ENCODE assay signal across 8 cellular contexts in genomic region chr6:36129889-36130671, GRCh38. TPM values are rescaled to one million over a fixed set of nuclear protein-coding genes. Genes with fewer than 3 reads are reported as not detected.
A peak's percentile ranks its signal among the peaks of the same experiment; 100 is the strongest.
DNase-seq lines count a peak whose midpoint lies in the region; ATAC-seq and TF ChIP-seq lines count a peak whose summit lies in the region.

Gene MAPK13 (plus strand): TSS chr6:36130513. CDS start chr6:36130583, 70 bp downstream.

- WGBS in hepatocyte (ENCODE audit: low lambda C conversion rate, missing lambda C conversion rate), result 7% methylated on average over 43 of the region's 61 CpGs
- 1 to 2% methylated on average over 61 of the region's 61 CpGs for WGBS in sigmoid colon, 2 donors

- peak within 1 kb of the TSS; percentile 74 for H3K27ac Mint-ChIP-seq in Calu3 (ENCODE audit: unreplicated experiment)

- no peak for TF ChIP-seq EP300 in sigmoid colon (IDR thresholded peaks at IDR 0.05)

- H3K4me1 ChIP-seq in hepatocyte (ENCODE audit: insufficient read depth) (peaks cover 29% of the 10 kb centered on the region), sigmoid colon (peaks cover 0 to 18% (median 14%) of the 10 kb centered on the region in 4 donors)

- no peaks in the 10 kb centered on the region for H3K9me2 ChIP-seq in hepatocyte (replicated peaks; ENCODE audit: insufficient read depth)

- H3K4me3 Mint-ChIP-seq in Calu3 (ENCODE audit: low read depth, unreplicated experiment), result peak within 1 kb of the TSS; percentile 72

- H3K4me1 Mint-ChIP-seq in Calu3 (ENCODE audit: low read depth, unreplicated experiment), result peaks cover 41% of the 10 kb centered on the region

- H3K36me3 Mint-ChIP-seq in Calu3 (ENCODE audit: insufficient read depth, unreplicated experiment), result peaks cover 22% of the 10 kb centered on the region

- CTCF ChIA-PET in Calu3 (lab: Charles Lee), result interaction anchor here (0.6 to 1.8 kb wide), 4 partner anchors 9 to 384 kb away, joined by 4 to 6 read pairs (median 5); partner anchors contain the start of gene MAPK14

- TF ChIP-seq POLR2A in sigmoid colon (IDR thresholded peaks at IDR 0.05), result no peak

- H3K27me3 ChIP-seq in hepatocyte (no peaks in the 10 kb centered on the region), sigmoid colon (peaks cover 11 to 48% (median 27%) of the 10 kb centered on the region in 3 donors)

- DNase-seq in Calu3 (peak; percentile 74), NCI-H146 treated with DMSO at 0.1 percent for 48 hours (lab: John Stamatoyannopoulos, UW; ENCODE audit: unreplicated experiment) (peak; percentile 59), hepatocyte (ENCODE audit: low spot score) (peak; percentile 83), sigmoid colon (no peak)
- DNase-seq in activated effector memory CD4-positive, alpha-beta T cell treated with anti-CD3 and anti-CD28 coated beads, Interleukin-2, amount 50 U/mL, for 16 hours, result peak; percentile 75

- no peaks in the 10 kb centered on the region for H3K27me3 Mint-ChIP-seq in Calu3 (ENCODE audit: unreplicated experiment)

- H3K36me3 ChIP-seq in hepatocyte (replicated peaks; ENCODE audit: insufficient read depth, low read depth) (no peaks in the 10 kb centered on the region), sigmoid colon (no peaks in the 10 kb centered on the region)

- H2AFZ ChIP-seq in hepatocyte, result peak within 1 kb of the TSS; percentile 69

- H3K79me2 ChIP-seq in hepatocyte, result peaks cover 15% of the 10 kb centered on the region

- ATAC-seq in HG02588 (IDR thresholded peaks at IDR 0.05; ENCODE audit: unreplicated experiment) (no peak), HG02678 (IDR thresholded peaks at IDR 0.05; ENCODE audit: unreplicated experiment) (no peak), HG02973 (IDR thresholded peaks at IDR 0.05; ENCODE audit: unreplicated experiment) (no peak)

- peak within 1 kb of the TSS; percentile 84 for H3K4me2 ChIP-seq in hepatocyte

- TF ChIP-seq CTCF in Calu3 (IDR thresholded peaks at IDR 0.05; ENCODE audit: unreplicated experiment) (no peak), hepatocyte (IDR thresholded peaks at IDR 0.05; ENCODE audit: poor library complexity) (no peak), sigmoid colon (IDR thresholded peaks at IDR 0.05) (no peak)

- H3K27ac ChIP-seq in hepatocyte (peak within 1 kb of the TSS; percentile 100), sigmoid colon (peak within 1 kb of the TSS in 2 of 4 donors; percentile 41 to 42)

- H4K20me1 ChIP-seq in hepatocyte (ENCODE audit: insufficient read depth, poor library complexity, severe bottlenecking), result no peaks in the 10 kb centered on the region

- BruUV-seq in Calu3 (replicated peaks; lab: Mats Ljungman, UMichigan), result no TSS peak

- peak within 1 kb of the TSS; percentile 55 for H3K4me3 ChIP-seq in hepatocyte
- H3K4me3 ChIP-seq in sigmoid colon, result peak within 1 kb of the TSS; percentile 17 to 49 (median 42)

- H3K9me3 Mint-ChIP-seq in Calu3 (ENCODE audit: low read depth, unreplicated experiment), result no peaks in the 10 kb centered on the region

- intact Hi-C loops in Calu3 (cut with micrococcal nuclease; ENCODE audit: unreplicated experiment) (loop anchor here (2.0 kb wide), 1 partner anchor 67 kb away; the partner anchor contains the start of gene BRPF3), sigmoid colon (cut with DNase I) (no loop called here)

- H3K9me3 ChIP-seq in hepatocyte (ENCODE audit: low read depth) (no peaks in the 10 kb centered on the region), sigmoid colon (no peaks in the 10 kb centered on the region)

RNA-seq across cellular contexts. Expression of gene MAPK13, which starts in this region (rescaled TPM):
- total RNA-seq in Calu3 (2022), result 52.3 and 59.3 TPM in 2 replicates
- 41.2 and 43.6 TPM in 2 replicates for total RNA-seq in hepatocyte
- 47.6 and 50.2 TPM in 2 replicates for polyA plus RNA-seq in hepatocyte
- total RNA-seq in sigmoid colon, result 1 to 10 TPM; 1.8 to 3.6 (median 2.8) TPM
- 100 to 1,000 TPM; 110 to 159 (median 151) TPM for polyA plus RNA-seq in sigmoid colon
